In the genomic region with DNA sequence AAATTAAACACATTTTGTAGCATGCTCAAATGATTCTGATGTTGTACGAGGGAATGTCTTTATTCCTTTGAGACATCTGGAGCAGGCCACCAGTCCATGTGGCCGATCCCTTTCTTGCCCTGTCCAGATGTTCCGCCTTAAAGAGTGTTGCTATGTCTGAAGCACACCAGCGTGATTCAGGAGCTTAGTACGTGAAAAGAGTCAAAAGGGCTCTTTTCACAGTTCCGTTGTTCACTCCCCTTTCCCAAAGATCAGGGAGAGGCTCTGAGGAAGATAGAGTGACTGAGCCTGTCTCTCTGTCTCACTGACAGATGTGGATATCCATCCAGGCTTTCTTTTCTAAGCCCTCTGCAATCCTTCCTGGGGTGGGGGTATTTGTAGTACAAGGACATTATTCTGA, we compare ENCODE assay signal across 17 cellular contexts.
DNase-seq lines count a peak whose midpoint lies in the region; ATAC-seq and TF ChIP-seq lines count a peak whose summit lies in the region.
"Had no signal": no experiment of that assay in that cellular context is flagged by ENCODE, and none has a peak within 500 bp of the region (broad histone marks: within the 10 kb centered on the region; RNA-seq: fewer than 3 reads in every experiment).

No MANE protein-coding gene starts in this region.

- H3K4me3 ChIP-seq in adipocyte (ENCODE audit: low read length) (no peak overlapping the region), fibroblast of villous mesenchyme (ENCODE audit: low read depth, low read length) (no peak overlapping the region), gastrocnemius medialis (no peak overlapping the region)
- H3K4me3 ChIP-seq: BLaER1 treated with 17β-estradiol and CSF1 and Interleukin-3, amounts not matched to agents 10 nM and 100 nM; left lung; skin epidermis had no signal

- TF ChIP-seq POLR2A in gastrocnemius medialis (IDR thresholded peaks at IDR 0.05), result no peak

- ATAC-seq in gastrocnemius medialis, result peak in 1 of 2 donors; percentile 44
- no peak for ATAC-seq in GM21717 (IDR thresholded peaks at IDR 0.05; ENCODE audit: unreplicated experiment)
- ATAC-seq: activated CD8-positive, alpha-beta T cell treated with anti-CD3 and anti-CD28 coated beads, Interleukin-2, amount 10 ng/mL, durations not matched to agents 7 days and 5 days; foreskin keratinocyte; HCT116; left lung; Panc1 had no signal

- H3K27me3 ChIP-seq in adipocyte (replicated peaks; ENCODE audit: control insufficient read depth, insufficient read depth, low read length) (no peaks in the 10 kb centered on the region), gastrocnemius medialis (no peaks in the 10 kb centered on the region)
- H3K27me3 ChIP-seq: foreskin keratinocyte, left lung had no signal

- H3K4me1 ChIP-seq in adipocyte (ENCODE audit: control insufficient read depth, insufficient read depth, low read length), result peaks cover 21% of the 10 kb centered on the region
- no peaks in the 10 kb centered on the region for H3K4me1 ChIP-seq in gastrocnemius medialis
- H3K4me1 ChIP-seq: foreskin keratinocyte, left lung had no signal

- intact Hi-C loops in gastrocnemius medialis (cut with DNase I; ENCODE audit: low total_unique reads), result no loop called here

- TF ChIP-seq CTCF in fibroblast of villous mesenchyme (IDR thresholded peaks at IDR 0.05; ENCODE audit: insufficient read depth, low read depth, low read length), result no peak
- no peak for TF ChIP-seq CTCF in gastrocnemius medialis (IDR thresholded peaks at IDR 0.05 in 4 of 5, conservative IDR thresholded peaks at IDR 0.05 in 1 of 5)

- in situ Hi-C loops in gastrocnemius medialis (cut with MboI; ENCODE audit: low sequenced_read_pairs in 4 of 4), result loop anchor here in 1 of 4 donors (25.0 kb wide), 1 partner anchor 328 kb away; no protein-coding TSS in a partner anchor

- no peak overlapping the region for H3K9ac ChIP-seq in adipocyte (ENCODE audit: low read length)
- H3K9ac ChIP-seq: BLaER1 treated with 17β-estradiol and CSF1 and Interleukin-3, amounts not matched to agents 10 nM and 100 nM had no signal

- no peaks in the 10 kb centered on the region for H3K36me3 ChIP-seq in adipocyte (ENCODE audit: control insufficient read depth, insufficient read depth, low read length, severe bottlenecking)
- no peaks in the 10 kb centered on the region for H3K36me3 ChIP-seq in gastrocnemius medialis
- H3K36me3 ChIP-seq: BLaER1 treated with 17β-estradiol and CSF1 and Interleukin-3, amounts not matched to agents 10 nM and 100 nM; left lung had no signal

- peak; percentile 35 for DNase-seq in GM03348 (ENCODE audit: low spot score)
- peak; percentile 59 for DNase-seq in adipocyte (ENCODE audit: low read depth)
- peak; percentile 93 for DNase-seq in fibroblast of villous mesenchyme (ENCODE audit: low read depth)
- no peak for DNase-seq in gastrocnemius medialis
- DNase-seq in NCI-H1417 (lab: John Stamatoyannopoulos, UW), result no peak
- DNase-seq in midbrain (lab: John Stamatoyannopoulos, UW), result no peak
- DNase-seq: activated CD8-positive, alpha-beta T cell treated with anti-CD3 and anti-CD28 coated beads, Interleukin-2, amount 10 ng/mL, durations not matched to agents 7 days and 5 days; effector memory CD4-positive, alpha-beta T cell; foreskin keratinocyte; left lung; NCI-H1417 treated with DMSO at 0.1 percent for 48 hours; NCI-H2171 had no signal

- peak overlapping the region in 3 of 4 donors; percentile 31 to 41 (median 40) for H3K27ac ChIP-seq in gastrocnemius medialis
- H3K27ac ChIP-seq: BLaER1 treated with 17β-estradiol and CSF1 and Interleukin-3, amounts not matched to agents 10 nM and 100 nM; foreskin keratinocyte; left lung had no signal

- H3K9me3 ChIP-seq in adipocyte (ENCODE audit: control insufficient read depth, low read length) (no peaks in the 10 kb centered on the region), gastrocnemius medialis (no peaks in the 10 kb centered on the region)
- H3K9me3 ChIP-seq: left lung had no signal

Comparison
In these comparisons a context has a peak if more than half of its experiments do, and no peak if none do; other contexts are left out.
1. DNase-seq: peak in GM03348 (single experiment), adipocyte (single experiment) and fibroblast of villous mesenchyme (single experiment); none in gastrocnemius medialis (0 of 2), NCI-H1417 (0 of 3) and midbrain (single experiment).